17 cellular contexts compared by ENCODE assay signal in the genomic region with DNA sequence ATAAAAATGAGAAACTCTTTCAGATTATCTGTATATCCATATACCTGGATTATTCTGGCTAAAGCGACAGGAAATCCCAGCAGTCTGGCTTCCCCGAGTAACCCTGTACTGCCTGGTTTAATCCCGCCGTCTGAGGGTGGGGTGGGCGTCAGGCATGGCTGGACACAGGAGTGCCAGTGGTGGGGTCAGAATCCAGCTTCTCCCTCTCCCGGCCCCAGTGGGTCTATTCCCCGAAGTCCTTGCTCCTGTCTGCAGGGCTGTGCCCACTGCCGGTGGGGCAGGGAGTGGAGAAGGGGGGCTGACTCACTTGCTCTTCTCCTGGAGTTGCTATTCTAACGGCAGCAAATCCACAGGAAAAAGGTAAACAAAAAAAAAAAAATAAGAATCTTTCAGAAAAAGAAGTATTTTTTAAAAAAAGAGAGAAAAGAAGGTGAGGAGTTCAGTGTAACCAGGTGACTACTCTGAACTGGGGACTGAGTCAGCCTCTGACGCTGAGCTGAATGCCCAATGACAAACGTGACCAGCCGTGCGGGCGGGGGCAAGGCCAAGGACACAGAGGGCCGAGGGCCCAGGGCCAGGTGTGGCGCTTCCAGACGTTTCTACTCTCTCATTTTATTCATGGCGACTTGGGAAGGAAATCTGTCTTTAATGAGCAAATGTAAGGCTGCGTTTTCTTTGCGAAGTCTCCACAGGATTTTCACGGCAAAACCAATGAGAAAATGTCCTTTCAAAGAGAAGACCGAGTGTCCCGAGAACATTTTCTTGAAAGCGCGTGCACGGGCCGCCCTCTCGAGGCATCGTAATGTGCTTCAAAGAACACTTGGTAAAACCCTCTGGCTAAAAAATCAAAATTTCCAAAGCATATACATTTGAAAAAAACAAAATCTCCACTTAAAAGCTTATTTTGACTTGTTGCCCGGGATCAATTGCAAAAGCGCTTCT. TPM values are rescaled to one million over a fixed set of nuclear protein-coding genes. Genes with fewer than 3 reads are reported as not detected.
DNase-seq lines count a peak whose midpoint lies in the region; ATAC-seq and TF ChIP-seq lines count a peak whose summit lies in the region.
"Had no signal": no experiment of that assay in that cellular context is flagged by ENCODE, and none has a peak within 500 bp of the region (broad histone marks: within the 10 kb centered on the region; RNA-seq: fewer than 3 reads in every experiment).

No MANE protein-coding gene starts in this region.

- H2AFZ ChIP-seq in fibroblast of lung (ENCODE audit: low read length) (no peak overlapping the region), neuronal stem cell (ENCODE audit: low read length) (no peak overlapping the region)

- H3K27ac ChIP-seq in fibroblast of lung (ENCODE audit: insufficient read depth, low read length) = no peak overlapping the region
- no peak overlapping the region for H3K27ac ChIP-seq in neuronal stem cell (replicated peaks; ENCODE audit: low read length)
- H3K27ac ChIP-seq in transverse colon = peak overlapping the region; percentile 52 to 70 (median 66)
- H3K27ac ChIP-seq in brain microvascular endothelial cell = no peak overlapping the region
- H3K27ac ChIP-seq: 22Rv1 had no signal

- H3K36me3 ChIP-seq in fibroblast of lung (ENCODE audit: control insufficient read depth, insufficient read depth, low read length) = peaks cover 3% of the 10 kb centered on the region
- H3K36me3 ChIP-seq in neuronal stem cell (replicated peaks in 1 of 2; ENCODE audit: control insufficient read depth in 2 of 2, insufficient read depth in 2 of 2, low read length in 2 of 2) = peaks cover 5 to 7% of the 10 kb centered on the region in 2 donors
- H3K36me3 ChIP-seq in transverse colon = no peaks in the 10 kb centered on the region
- no peaks in the 10 kb centered on the region for H3K36me3 ChIP-seq in brain microvascular endothelial cell (replicated peaks)
- H3K36me3 ChIP-seq: HAP-1 had no signal

- POLR2A ChIA-PET in GM10248 (lab: Yijun Ruan, JAX) = no interaction called here

- H3K79me2 ChIP-seq in fibroblast of lung (ENCODE audit: control insufficient read depth, insufficient read depth, low read length) = no peaks in the 10 kb centered on the region

- no peak overlapping the region for H3K23ac ChIP-seq in neuronal stem cell (ENCODE audit: low read depth, low read length, poor library complexity)

- H3K14ac ChIP-seq in neuronal stem cell (ENCODE audit: low read length) = peak overlapping the region; percentile 17

- H4K8ac ChIP-seq in neuronal stem cell (ENCODE audit: low read depth, low read length) = no peak overlapping the region

- H3K9ac ChIP-seq in fibroblast of lung (ENCODE audit: insufficient read depth, low read length) = no peak overlapping the region
- H3K9ac ChIP-seq in neuronal stem cell (ENCODE audit: low read depth, low read length, poor library complexity) = no peak overlapping the region

- intact Hi-C loops in transverse colon (cut with DNase I; ENCODE audit: low total_unique reads) = no loop called here

- in situ Hi-C loops in transverse colon (cut with MboI; ENCODE audit: low pct_ligation_motif_present in 1 of 4, low pct_unique_long_range_greater_than_20kb in 1 of 4, low sequenced_read_pairs in 3 of 4) (no loop called here), brain microvascular endothelial cell (cut with HindIII; ENCODE audit: low pct_ligation_motif_present, low sequenced_read_pairs) (no loop called here)

- H3K9me3 ChIP-seq in fibroblast of lung (ENCODE audit: control insufficient read depth, insufficient read depth, low read depth, low read length) (no peaks in the 10 kb centered on the region), neuronal stem cell (replicated peaks in 1 of 2; ENCODE audit: control insufficient read depth in 2 of 2, insufficient read depth in 1 of 2, low read depth in 1 of 2, low read length in 2 of 2) (peaks cover 0 to 7% of the 10 kb centered on the region in 2 donors), transverse colon (no peaks in the 10 kb centered on the region)
- H3K9me3 ChIP-seq: HAP-1 had no signal

- H2BK5ac ChIP-seq in neuronal stem cell (ENCODE audit: low read length) = no peak overlapping the region

- TF ChIP-seq CTCF in fibroblast of lung (conservative IDR thresholded peaks at IDR 0.05 in 1 of 2, IDR thresholded peaks at IDR 0.05 in 1 of 2; ENCODE audit: low read depth in 1 of 2, low read length in 2 of 2) (no peak), transverse colon (IDR thresholded peaks at IDR 0.05) (no peak), brain microvascular endothelial cell (IDR thresholded peaks at IDR 0.05; ENCODE audit: low read depth, low read length, missing control alignments) (no peak), GM10248 (IDR thresholded peaks at IDR 0.05; ENCODE audit: control extremely low read depth, extremely low read depth, low read depth, missing control alignments) (no peak)

- peak overlapping the region; percentile 35 for H3K4me2 ChIP-seq in fibroblast of lung (ENCODE audit: extremely low read depth, insufficient read depth, low read length)
- H3K4me2 ChIP-seq in neuronal stem cell (ENCODE audit: insufficient read depth, low read length, poor library complexity, severe bottlenecking) = no peak overlapping the region

- peak; percentile 3 for DNase-seq in activated naive CD4-positive, alpha-beta T cell treated with anti-CD3 and anti-CD28 coated beads, Interleukin-2, amount 50 U/mL, for 16 hours
- DNase-seq in activated naive CD4-positive, alpha-beta T cell treated with anti-CD3 and anti-CD28 coated beads, Interleukin-2, amount 50 U/mL, for 72 hours (ENCODE audit: low spot score in 2 of 2) = no peak
- DNase-seq in fibroblast of lung (ENCODE audit: low read depth in 2 of 2) = peak in 1 of 2 donors; percentile 44
- no peak for DNase-seq in neuronal stem cell (ENCODE audit: low spot score)
- no peak for DNase-seq in transverse colon
- DNase-seq in NCI-H2196 treated with DMSO at 0.1 percent for 48 hours (lab: John Stamatoyannopoulos, UW; ENCODE audit: unreplicated experiment) = no peak
- DNase-seq in brain microvascular endothelial cell = no peak
- DNase-seq in GM10248 (ENCODE audit: extremely low spot score) = no peak
- DNase-seq: NCI-H1417, NCI-H2029, NCI-H2171 treated with DMSO at 0.1 percent for 48 hours, NCI-H510A had no signal

- H3K4me3 ChIP-seq in fibroblast of lung (replicated peaks in 1 of 4; ENCODE audit: control extremely low read depth in 1 of 4, insufficient read depth in 1 of 4, low read depth in 3 of 4, low read length in 4 of 4) = no peak overlapping the region
- H3K4me3 ChIP-seq in neuronal stem cell (ENCODE audit: low read length in 2 of 2) = no peak overlapping the region
- no peak overlapping the region for H3K4me3 ChIP-seq in transverse colon
- H3K4me3 ChIP-seq in brain microvascular endothelial cell (ENCODE audit: low read depth, low read length) = no peak overlapping the region
- H3K4me3 ChIP-seq: HAP-1 had no signal

- H3K18ac ChIP-seq in neuronal stem cell (ENCODE audit: low read length) = no peak overlapping the region

- no peaks in the 10 kb centered on the region for H3K4me1 ChIP-seq in fibroblast of lung (ENCODE audit: control insufficient read depth, extremely low read depth, insufficient read depth, low read length)
- H3K4me1 ChIP-seq in neuronal stem cell (ENCODE audit: control insufficient read depth in 2 of 2, insufficient read depth in 1 of 2, low read depth in 1 of 2, low read length in 2 of 2) = no peaks in the 10 kb centered on the region
- peaks cover 0 to 9% (median 1%) of the 10 kb centered on the region in 4 donors for H3K4me1 ChIP-seq in transverse colon
- H3K4me1 ChIP-seq: HAP-1 had no signal

- TF ChIP-seq EP300 in transverse colon (IDR thresholded peaks at IDR 0.05; ENCODE audit: low read depth) = no peak

- H3K27me3 ChIP-seq in fibroblast of lung (ENCODE audit: control insufficient read depth, insufficient read depth, low read length) (no peaks in the 10 kb centered on the region), neuronal stem cell (ENCODE audit: control insufficient read depth in 3 of 3, insufficient read depth in 3 of 3, low read depth in 1 of 3, low read length in 3 of 3) (no peaks in the 10 kb centered on the region), transverse colon (no peaks in the 10 kb centered on the region), brain microvascular endothelial cell (replicated peaks) (no peaks in the 10 kb centered on the region)

- peaks cover 4 to 10% of the 10 kb centered on the region in 2 donors for H3K36me3 Mint-ChIP-seq in activated naive CD4-positive, alpha-beta T cell treated with anti-CD3 and anti-CD28 coated beads, Interleukin-2, amount 50 U/mL, for 72 hours

- CTCF ChIA-PET in GM10248 (lab: Yijun Ruan, JAX) = interaction anchor here (1.8 to 2.0 kb wide), 2 partner anchors 10 to 12 kb away, joined by 5 to 8 read pairs; no protein-coding TSS in a partner anchor

- no peaks in the 10 kb centered on the region for H4K20me1 ChIP-seq in fibroblast of lung (ENCODE audit: control insufficient read depth, extremely low read depth, insufficient read depth, low read length)

- no peak overlapping the region for H3K27ac Mint-ChIP-seq in activated naive CD4-positive, alpha-beta T cell treated with anti-CD3 and anti-CD28 coated beads, Interleukin-2, amount 50 U/mL, for 72 hours
- H3K27ac Mint-ChIP-seq: IgD-negative memory B cell had no signal

- H4K91ac ChIP-seq in neuronal stem cell (ENCODE audit: low read depth, low read length, poor library complexity) = no peak overlapping the region

- no peak overlapping the region for H2BK12ac ChIP-seq in neuronal stem cell (ENCODE audit: low read length)

- no peaks in the 10 kb centered on the region for H3K9me3 Mint-ChIP-seq in activated naive CD4-positive, alpha-beta T cell treated with anti-CD3 and anti-CD28 coated beads, Interleukin-2, amount 50 U/mL, for 72 hours

- no peaks in the 10 kb centered on the region for H3K79me1 ChIP-seq in neuronal stem cell (ENCODE audit: low read depth, low read length)

- H2AK5ac ChIP-seq in neuronal stem cell (ENCODE audit: low read depth, low read length) = no peak overlapping the region

- no peak overlapping the region for H3K4ac ChIP-seq in neuronal stem cell (ENCODE audit: low read length)

- H2BK120ac ChIP-seq in neuronal stem cell (ENCODE audit: low read depth, low read length) = no peak overlapping the region

- no CpG with 5 or more reads among the region's 31 CpGs for WGBS in neuronal stem cell (ENCODE audit: extremely low coverage in 2 of 2, insufficient read length in 2 of 2, insufficient replicate concordance in 1 of 2), 2 donors
- WGBS in transverse colon (ENCODE audit: low coverage in 1 of 2), 2 donors = 79 to 80% methylated on average over 9 to 31 of the region's 31 CpGs

- no peak overlapping the region for H2BK15ac ChIP-seq in neuronal stem cell (ENCODE audit: low read length)

- no peak for TF ChIP-seq POLR2A in transverse colon (IDR thresholded peaks at IDR 0.05)

- ATAC-seq in activated naive CD4-positive, alpha-beta T cell treated with anti-CD3 and anti-CD28 coated beads, Interleukin-2, amount 50 U/mL, for 72 hours = no peak

RNA-seq across cellular contexts. Expression of a gene that starts 20.2 kb away (rescaled TPM):
- total RNA-seq in activated naive CD4-positive, alpha-beta T cell treated with anti-CD3 and anti-CD28 coated beads, Interleukin-2, amount 50 U/mL, for 72 hours = not detected
- total RNA-seq in fibroblast of lung (15.9 and 31.5 TPM in 2 replicates), transverse colon (10 to 100 TPM; 10.8 to 44.1 (median 23.4) TPM)
- polyA plus RNA-seq in fibroblast of lung = 14.0 and 38.5 TPM in 2 replicates
- 19.3 and 43.8 TPM in 2 replicates for polyA plus RNA-seq in fibroblast of lung (2012)
- 16.2 and 35.9 TPM in 2 replicates for polyA minus RNA-seq in fibroblast of lung (ENCODE audit: low replicate concordance)
- polyA plus RNA-seq in neuronal stem cell (2013, experiment 1 of 2) = 0.01 TPM
- not detected for polyA plus RNA-seq in neuronal stem cell (2013, experiment 2 of 2)
- total RNA-seq: HT-29, LHCN-M2 had no signal
- polyA plus RNA-seq: IgD-negative memory B cell had no signal

RNA-seq across cellular contexts. Expression of a gene that starts 24.5 kb away (rescaled TPM):
- total RNA-seq in activated naive CD4-positive, alpha-beta T cell treated with anti-CD3 and anti-CD28 coated beads, Interleukin-2, amount 50 U/mL, for 72 hours = 10 to 100 TPM; 20.5 to 21.8 TPM
- total RNA-seq in fibroblast of lung = 13.6 and 19.3 TPM in 2 replicates
- 11.4 and 13.1 TPM in 2 replicates for polyA plus RNA-seq in fibroblast of lung
- 9.3 and 9.7 TPM in 2 replicates for polyA plus RNA-seq in fibroblast of lung (2012)
- 5.9 and 16.3 TPM in 2 replicates for polyA minus RNA-seq in fibroblast of lung (ENCODE audit: low replicate concordance)
- 12.3 TPM for polyA plus RNA-seq in neuronal stem cell (2013, experiment 1 of 2)
- polyA plus RNA-seq in neuronal stem cell (2013, experiment 2 of 2) = 12.6 TPM
- total RNA-seq in transverse colon = 10 to 100 TPM; 25.4 to 51.1 (median 30.0) TPM

RNA-seq across cellular contexts. Expression of a gene that starts 36.1 kb away (rescaled TPM):
- total RNA-seq in activated naive CD4-positive, alpha-beta T cell treated with anti-CD3 and anti-CD28 coated beads, Interleukin-2, amount 50 U/mL, for 72 hours = not detected
- total RNA-seq in fibroblast of lung (0.26 and 0.50 TPM in 2 replicates), transverse colon (under 1 TPM in 1 of 4 donors, not detected in 3; 0.27 TPM)
- 1.1 and 1.5 TPM in 2 replicates for polyA plus RNA-seq in fibroblast of lung
- polyA plus RNA-seq in fibroblast of lung (2012) = 4.5 and 7.2 TPM in 2 replicates
- 1.6 and 1.9 TPM in 2 replicates for polyA minus RNA-seq in fibroblast of lung (ENCODE audit: low replicate concordance)
- polyA plus RNA-seq in neuronal stem cell (2013, experiment 1 of 2) = 0.15 TPM
- 0.12 TPM for polyA plus RNA-seq in neuronal stem cell (2013, experiment 2 of 2)
- total RNA-seq: HT-29 had no signal
- polyA plus RNA-seq: IgD-negative memory B cell had no signal

RNA-seq across cellular contexts. Expression of a gene that starts 47.8 kb away (rescaled TPM):
- total RNA-seq in activated naive CD4-positive, alpha-beta T cell treated with anti-CD3 and anti-CD28 coated beads, Interleukin-2, amount 50 U/mL, for 72 hours = not detected
- 24.1 and 27.4 TPM in 2 replicates for total RNA-seq in fibroblast of lung
- 5.9 and 19.0 TPM in 2 replicates for polyA plus RNA-seq in fibroblast of lung
- 9.4 and 31.1 TPM in 2 replicates for polyA plus RNA-seq in fibroblast of lung (2012)
- polyA minus RNA-seq in fibroblast of lung (ENCODE audit: low replicate concordance) = 4.9 and 6.9 TPM in 2 replicates
- polyA plus RNA-seq in neuronal stem cell (2013, experiment 1 of 2) = 0.04 TPM
- 0.07 TPM for polyA plus RNA-seq in neuronal stem cell (2013, experiment 2 of 2)
- total RNA-seq in transverse colon = 1 to 10 TPM in 3 of 4 donors, under 1 TPM in 1; 0.75 to 2.1 (median 1.3) TPM
- polyA plus RNA-seq: IgD-negative memory B cell had no signal

Comparison
In these comparisons a context has a peak if more than half of its experiments do, and no peak if none do; other contexts are left out.
1. H3K27ac ChIP-seq: peak in transverse colon (4 of 4); none in fibroblast of lung (single experiment), neuronal stem cell (single experiment) and brain microvascular endothelial cell (single experiment).
2. RNA of a gene that starts 20.2 kb away (total RNA-seq): 15.9 to 31.5 TPM in fibroblast of lung and 10.8 to 44.1 TPM in transverse colon; not detected in activated naive CD4-positive, alpha-beta T cell treated with anti-CD3 and anti-CD28 coated beads, Interleukin-2, amount 50 U/mL, for 72 hours; every median in the first group is over 10 times any median in the second.